ENCODE assay signal across 25 cellular contexts in the genomic region with DNA sequence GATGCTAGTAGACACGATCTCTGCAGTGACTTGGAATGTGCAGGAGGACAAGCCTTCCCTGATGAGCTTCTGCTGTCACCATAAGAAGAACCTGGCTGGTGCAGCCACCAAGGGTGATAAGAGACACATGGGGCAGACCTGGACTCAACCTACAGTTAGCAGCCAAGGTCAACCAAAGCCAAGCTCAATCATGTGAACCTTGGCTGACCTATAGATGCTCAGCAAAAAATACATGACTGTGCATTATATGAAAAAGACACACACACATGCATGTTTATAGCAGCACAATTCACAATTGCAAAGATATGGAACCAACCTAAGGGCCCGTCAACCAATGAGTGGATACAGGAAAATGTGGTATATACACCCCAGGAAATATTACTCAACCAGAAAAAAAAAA.
"Had no signal": no experiment of that assay in that cellular context is flagged by ENCODE, and none has a peak within 500 bp of the region (broad histone marks: within the 10 kb centered on the region; RNA-seq: fewer than 3 reads in every experiment).

No MANE protein-coding gene starts in this region.

- H3K4me3 ChIP-seq: colonic mucosa, gastroesophageal sphincter, heart left ventricle, hepatocyte, left lung, lower lobe of right lung, mucosa of descending colon had no signal

- H3K4me1 ChIP-seq: colonic mucosa, foreskin keratinocyte, left lung, lower lobe of right lung had no signal

- ATAC-seq: effector memory CD8-positive, alpha-beta T cell; esophagus mucosa; foreskin keratinocyte; gastroesophageal sphincter; heart left ventricle; left lung; left ventricle myocardium superior; lower lobe of right lung; mucosa of descending colon had no signal

- H3K27ac ChIP-seq: colonic mucosa, epithelial cell of prostate, foreskin keratinocyte, gastroesophageal sphincter, heart left ventricle, hepatocyte, left lung, lower lobe of right lung had no signal

- DNase-seq: colonic mucosa; cortex of kidney; effector CD8-positive, alpha-beta T cell; effector memory CD8-positive, alpha-beta T cell; endodermal cell; erythroblast; foreskin keratinocyte; heart left ventricle; hypothalamus; immature natural killer cell; islet precursor cell; kidney; kidney glomerular epithelial cell; left lung; left ventricle myocardium superior; lower lobe of right lung; mesenchymal stem cell; mucosa of descending colon; naive B cell had no signal

- H3K27me3 ChIP-seq: colonic mucosa, foreskin keratinocyte, gastroesophageal sphincter, heart left ventricle, hepatocyte, left lung had no signal

- H3K36me3 ChIP-seq: colonic mucosa, gastroesophageal sphincter, left lung had no signal

- H3K9me3 ChIP-seq: colonic mucosa, gastroesophageal sphincter, heart left ventricle, left lung, lower lobe of right lung, mucosa of descending colon had no signal

- H2AFZ ChIP-seq: hepatocyte had no signal

- H3K4me2 ChIP-seq: hepatocyte had no signal

- FAIRE-seq: endometrium, frontal cortex, kidney had no signal
